In genomic region chr14:85423889-85424288, GRCh38 we compare ENCODE assay signal across 26 cellular contexts.
"Had no signal": no experiment of that assay in that cellular context is flagged by ENCODE, and none has a peak within 500 bp of the region (broad histone marks: within the 10 kb centered on the region; RNA-seq: fewer than 3 reads in every experiment).

No MANE protein-coding gene starts in this region.

- H3K36me3 Mint-ChIP-seq: naive thymus-derived CD8-positive, alpha-beta T cell; stimulated activated naive B cell treated with anti-CD40 and anti-IgM and Interleukin-4, amounts not matched to agents 10 μg/mL and 1 μg/mL and 100 μg/mL, for 72 hours had no signal

- DNase-seq: hippocampal formation; kidney; left colon; left lung; lower lobe of right lung; midbrain; naive thymus-derived CD8-positive, alpha-beta T cell; nucleus accumbens; pancreas; right lobe of liver; stimulated activated CD4-positive, alpha-beta T cell treated with anti-CD3 and anti-CD28 coated beads, Interleukin-12 subunit alpha, Interleukin-12 subunit beta, amount 100 ng/mL, for 4 hours; stimulated activated CD4-positive, alpha-beta T cell treated with anti-CD3 and anti-CD28 coated beads, Interleukin-15, amount 100 ng/mL, for 24 hours; stimulated activated CD4-positive, alpha-beta T cell treated with anti-CD3 and anti-CD28 coated beads, Interleukin-2, amount 100 ng/mL, for 24 hours; stimulated activated CD4-positive, alpha-beta T cell treated with anti-CD3 and anti-CD28 coated beads, Interleukin-4, amount 100 ng/mL, for 1 hour; stimulated activated naive B cell treated with anti-CD40 and anti-IgM and Interleukin-4, amounts not matched to agents 10 μg/mL and 1 μg/mL and 100 μg/mL, for 72 hours; stimulated activated naive CD8-positive, alpha-beta T cell treated with anti-CD3 and anti-CD28 coated beads, Interleukin-15, Interleukin-2, amounts not matched to agents 100 U/mL and 50 U/mL, for 24 hours; stomach; tibial artery; trophoblast cell; uterus had no signal

- H3K4me3 ChIP-seq: left lung, lower lobe of right lung, pancreas, right atrium auricular region, right lobe of liver, smooth muscle cell, stomach, suprapubic skin, thoracic aorta, tibial artery, uterus had no signal

- ATAC-seq: left colon; left lung; lower lobe of right lung; naive thymus-derived CD8-positive, alpha-beta T cell; pancreas; right lobe of liver; stimulated activated naive B cell treated with anti-CD40 and anti-IgM and Interleukin-4, amounts not matched to agents 10 μg/mL and 1 μg/mL and 100 μg/mL, for 72 hours; stimulated activated naive CD8-positive, alpha-beta T cell treated with anti-CD3 and anti-CD28 coated beads, Interleukin-15, Interleukin-2, amounts not matched to agents 100 U/mL and 50 U/mL, for 24 hours had no signal

- H3K27ac Mint-ChIP-seq: naive thymus-derived CD8-positive, alpha-beta T cell; nephron; stimulated activated naive B cell treated with anti-CD40 and anti-IgM and Interleukin-4, amounts not matched to agents 10 μg/mL and 1 μg/mL and 100 μg/mL, for 72 hours had no signal

- H3K27me3 Mint-ChIP-seq: stimulated activated naive B cell treated with anti-CD40 and anti-IgM and Interleukin-4, amounts not matched to agents 10 μg/mL and 1 μg/mL and 100 μg/mL, for 72 hours had no signal

- H3K9me3 Mint-ChIP-seq: nephron had no signal

- H3K4me1 Mint-ChIP-seq: naive thymus-derived CD8-positive, alpha-beta T cell; stimulated activated naive B cell treated with anti-CD40 and anti-IgM and Interleukin-4, amounts not matched to agents 10 μg/mL and 1 μg/mL and 100 μg/mL, for 72 hours had no signal

- H3K4me1 ChIP-seq: left lung, lower lobe of right lung, right atrium auricular region, right lobe of liver, stomach, suprapubic skin, uterus had no signal

- H3K36me3 ChIP-seq: left lung, lower lobe of right lung, pancreas, right atrium auricular region, right lobe of liver, stomach, suprapubic skin, thoracic aorta, tibial artery, uterus had no signal

- H3K9me3 ChIP-seq: left lung, lower lobe of right lung, pancreas, right atrium auricular region, right lobe of liver, stomach, suprapubic skin, thoracic aorta, tibial artery, uterus had no signal

- H3K27me3 ChIP-seq: left lung, pancreas, right atrium auricular region, right lobe of liver, stomach, suprapubic skin, tibial artery, uterus had no signal

- H3K27ac ChIP-seq: left lung, lower lobe of right lung, pancreas, right atrium auricular region, right lobe of liver, stomach, suprapubic skin, thoracic aorta, tibial artery, uterus had no signal

- H3K4me3 Mint-ChIP-seq: naive thymus-derived CD8-positive, alpha-beta T cell; nephron; neural crest cell; stimulated activated naive B cell treated with anti-CD40 and anti-IgM and Interleukin-4, amounts not matched to agents 10 μg/mL and 1 μg/mL and 100 μg/mL, for 72 hours had no signal
